Comparison of ENCODE assay signal across 8 cellular contexts in the genomic region with DNA sequence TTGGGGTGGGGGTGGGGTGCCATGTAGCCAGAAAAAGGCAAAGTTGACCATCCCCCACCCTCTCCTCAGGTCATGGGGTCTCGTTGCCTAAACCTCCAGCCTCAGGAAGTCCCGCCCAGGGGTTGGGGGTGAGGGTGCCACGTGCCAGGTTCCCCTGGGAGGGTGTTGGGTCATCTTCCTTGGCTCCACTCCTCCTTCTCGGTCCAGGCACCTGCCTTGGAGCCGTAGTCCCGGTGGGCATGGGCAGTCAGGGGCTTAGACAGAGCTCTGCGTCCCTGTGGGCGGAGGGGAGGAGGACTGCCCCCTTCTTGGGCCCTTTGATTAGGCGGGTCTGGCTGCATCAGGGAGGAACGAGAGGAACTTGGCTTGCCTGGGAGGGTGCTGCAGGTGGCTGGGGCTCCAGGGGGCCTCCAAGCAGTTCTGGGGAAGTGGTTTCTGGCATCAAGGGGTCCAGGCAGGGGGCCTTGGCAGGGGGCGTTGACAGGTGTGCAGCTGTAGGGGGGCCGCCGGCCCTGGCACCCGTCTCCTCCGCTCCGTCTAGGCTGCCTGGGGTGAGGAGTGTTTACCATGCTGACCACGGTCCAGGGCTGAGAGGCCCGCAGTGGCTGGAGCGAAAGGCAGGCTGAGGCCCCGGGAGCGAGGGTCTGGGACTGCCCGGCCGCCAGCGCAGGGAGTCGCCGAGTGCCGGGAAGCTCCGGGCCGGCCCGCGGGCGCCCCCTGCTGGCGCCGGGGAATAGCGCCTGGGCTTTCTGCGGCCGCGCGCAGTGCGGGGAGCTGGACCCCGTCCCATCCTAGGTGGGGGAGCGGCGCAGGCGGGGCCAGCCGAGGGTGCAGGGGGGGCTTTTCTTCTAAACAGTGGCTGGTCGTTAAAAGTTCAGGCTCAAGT. TPM values are rescaled to one million over a fixed set of nuclear protein-coding genes. Genes with fewer than 3 reads are reported as not detected.
A peak's percentile ranks its signal among the peaks of the same experiment; 100 is the strongest.
DNase-seq lines count a peak whose midpoint lies in the region; ATAC-seq and TF ChIP-seq lines count a peak whose summit lies in the region.

No MANE protein-coding gene starts in this region.

- H3K4me1 ChIP-seq in osteoblast (ENCODE audit: insufficient read depth, low read length) = peaks cover 30% of the 10 kb centered on the region

- H2AFZ ChIP-seq in osteoblast (ENCODE audit: low read length) = no peak overlapping the region

- peak; percentile 72 for ATAC-seq in GM19463 (IDR thresholded peaks at IDR 0.05; ENCODE audit: unreplicated experiment)
- ATAC-seq in activated naive CD8-positive, alpha-beta T cell treated with anti-CD3 and anti-CD28 coated beads, Interleukin-2, amount 50 U/mL, for 24 hours = peak; percentile 86
- ATAC-seq in Right ventricle myocardium superior (ENCODE audit: poor library complexity) = peak; percentile 94
- no peak for ATAC-seq in GM21360 (IDR thresholded peaks at IDR 0.05; ENCODE audit: unreplicated experiment)

- H3K4me3 Mint-ChIP-seq in activated naive CD8-positive, alpha-beta T cell treated with anti-CD3 and anti-CD28 coated beads, Interleukin-2, amount 50 U/mL, for 24 hours = peak overlapping the region; percentile 80

- peak overlapping the region; percentile 76 for H3K27ac Mint-ChIP-seq in activated naive CD8-positive, alpha-beta T cell treated with anti-CD3 and anti-CD28 coated beads, Interleukin-2, amount 50 U/mL, for 24 hours

- H3K4me3 ChIP-seq in osteoblast (ENCODE audit: insufficient read depth, low read length) = peak overlapping the region; percentile 84

- H3K9me3 Mint-ChIP-seq in activated naive CD8-positive, alpha-beta T cell treated with anti-CD3 and anti-CD28 coated beads, Interleukin-2, amount 50 U/mL, for 24 hours = no peaks in the 10 kb centered on the region

- H3K27ac ChIP-seq in KOPT-K1 (ENCODE audit: low read depth, low read length, poor library complexity, severe bottlenecking) (peak overlapping the region; percentile 93), osteoblast (ENCODE audit: low read depth, low read length) (peak overlapping the region; percentile 58)

- H3K36me3 ChIP-seq in KOPT-K1 (ENCODE audit: insufficient read depth, low read length) = peaks cover 87% of the 10 kb centered on the region
- peaks cover 72% of the 10 kb centered on the region for H3K36me3 ChIP-seq in osteoblast (ENCODE audit: insufficient read depth, low read length)

- peak overlapping the region; percentile 90 for H3K4me2 ChIP-seq in osteoblast (ENCODE audit: insufficient read depth, low read length)

- H3K27me3 Mint-ChIP-seq in activated naive CD8-positive, alpha-beta T cell treated with anti-CD3 and anti-CD28 coated beads, Interleukin-2, amount 50 U/mL, for 24 hours = no peaks in the 10 kb centered on the region

- H4K20me1 ChIP-seq in osteoblast (ENCODE audit: insufficient read depth, low read length) = peaks cover 57% of the 10 kb centered on the region

- H3K4me1 Mint-ChIP-seq in activated naive CD8-positive, alpha-beta T cell treated with anti-CD3 and anti-CD28 coated beads, Interleukin-2, amount 50 U/mL, for 24 hours = peaks cover 39% of the 10 kb centered on the region

- H3K9me3 ChIP-seq in KOPT-K1 (ENCODE audit: insufficient read depth, low read length, poor library complexity, severe bottlenecking) (no peaks in the 10 kb centered on the region), osteoblast (ENCODE audit: low read depth, low read length) (no peaks in the 10 kb centered on the region)

- peak; percentile 74 for TF ChIP-seq CTCF in osteoblast (IDR thresholded peaks at IDR 0.05; ENCODE audit: extremely low read depth, low read depth, low read length)

- DNase-seq in COR-L47 (lab: John Stamatoyannopoulos, UW) = peak; percentile 93
- DNase-seq in SK-MEL-5 (ENCODE audit: low read depth, low spot score) = peak; percentile 60
- DNase-seq in activated naive CD8-positive, alpha-beta T cell treated with anti-CD3 and anti-CD28 coated beads, Interleukin-2, amount 50 U/mL, for 24 hours = peak; percentile 78
- DNase-seq in Right ventricle myocardium superior = peak; percentile 84
- DNase-seq in osteoblast (ENCODE audit: insufficient read length, low spot score, missing footprints) = peak; percentile 100

- intact Hi-C loops in Right ventricle myocardium superior (cut with DNase I) = loop anchor here (2.0 kb wide), 1 partner anchor 17 kb away; no protein-coding TSS in a partner anchor

- peaks cover 28% of the 10 kb centered on the region for H3K36me3 Mint-ChIP-seq in activated naive CD8-positive, alpha-beta T cell treated with anti-CD3 and anti-CD28 coated beads, Interleukin-2, amount 50 U/mL, for 24 hours (ENCODE audit: low read depth)

- H3K27me3 ChIP-seq in osteoblast (ENCODE audit: insufficient read depth, low read length) = no peaks in the 10 kb centered on the region

- in situ Hi-C loops in SK-MEL-5 (cut with HindIII; ENCODE audit: low pct_unique_long_range_greater_than_20kb, low sequenced_read_pairs) = no loop called here

- peaks cover 93% of the 10 kb centered on the region for H3K79me2 ChIP-seq in osteoblast (ENCODE audit: insufficient read depth, low read length)

RNA-seq across cellular contexts. Expression of gene SETD1B, which starts 7.9 kb away (rescaled TPM):
- 2.0 TPM in 2 replicates for total RNA-seq in SK-MEL-5 (2014; rRNA removed; shearing (Covaris generic))
- 10.4 and 14.4 TPM in 2 replicates for polyA plus RNA-seq in SK-MEL-5 (2015; cell fraction: cytosol; rRNA removed)
- 9.5 and 10.0 TPM in 2 replicates for polyA plus RNA-seq in SK-MEL-5 (2015; cell fraction: nucleus; rRNA removed)
- total RNA-seq in Right ventricle myocardium superior (8.6 TPM), osteoblast (5.0 and 5.8 TPM in 2 replicates)

RNA-seq across cellular contexts. Expression of gene RHOF, which starts 18.2 kb away (rescaled TPM):
- total RNA-seq in SK-MEL-5 (2014; rRNA removed; shearing (Covaris generic)) = 5.3 and 5.7 TPM in 2 replicates
- 10.6 and 14.6 TPM in 2 replicates for polyA plus RNA-seq in SK-MEL-5 (2015; cell fraction: cytosol; rRNA removed)
- polyA plus RNA-seq in SK-MEL-5 (2015; cell fraction: nucleus; rRNA removed) = 41.4 and 61.9 TPM in 2 replicates
- total RNA-seq in Right ventricle myocardium superior = 41.8 TPM
- total RNA-seq in osteoblast = 6.2 and 8.3 TPM in 2 replicates

RNA-seq across cellular contexts. Expression of gene HPD, which starts 47.0 kb away (rescaled TPM):
- not detected in 2 replicates for total RNA-seq in SK-MEL-5 (2014; rRNA removed; shearing (Covaris generic))
- 0.07 TPM in 1 of 2 replicates, not detected in the other for polyA plus RNA-seq in SK-MEL-5 (2015; cell fraction: cytosol; rRNA removed)
- not detected in 2 replicates for polyA plus RNA-seq in SK-MEL-5 (2015; cell fraction: nucleus; rRNA removed)
- total RNA-seq in Right ventricle myocardium superior (2.7 TPM), osteoblast (under 0.01 TPM in 1 of 2 replicates, not detected in the other)
